ENCODE assay signal across 29 cellular contexts in the genomic region with DNA sequence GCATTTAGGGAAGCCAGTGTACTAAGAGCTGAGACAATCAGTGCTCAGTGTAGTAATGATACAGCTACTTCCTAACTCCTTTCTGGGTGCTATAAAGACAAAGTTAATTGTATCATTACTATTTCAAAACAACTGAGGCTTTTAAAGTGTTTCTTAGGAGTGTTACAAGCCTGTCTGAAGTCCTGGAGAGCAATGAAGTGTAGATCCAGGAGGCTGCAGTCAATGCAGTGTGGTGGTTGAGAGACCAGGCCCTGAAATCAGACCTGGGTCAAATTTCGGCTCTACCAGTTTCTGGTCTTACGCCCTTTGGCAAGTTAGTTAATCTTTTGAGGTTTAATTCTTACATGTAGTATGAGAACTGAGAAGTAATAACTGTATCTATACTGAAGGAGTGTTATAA.
"Had no signal": no experiment of that assay in that cellular context is flagged by ENCODE, and none has a peak within 500 bp of the region (broad histone marks: within the 10 kb centered on the region; RNA-seq: fewer than 3 reads in every experiment).

No MANE protein-coding gene starts in this region.

- H3K4me2 ChIP-seq: hepatocyte had no signal

- H3K9me3 Mint-ChIP-seq: dendritic cell treated with granulocyte-macrophage colony-stimulating factor and Interleukin-4, amounts not matched to agents 40 ng/mL and 50 ng/mL, for 4 days; natural killer cell had no signal

- H2AFZ ChIP-seq: hepatocyte had no signal

- ATAC-seq: foreskin keratinocyte, gastroesophageal sphincter, heart left ventricle, left colon, left ventricle myocardium superior, lower lobe of right lung, natural killer cell, pancreas, right lobe of liver had no signal

- H3K27ac Mint-ChIP-seq: dendritic cell treated with granulocyte-macrophage colony-stimulating factor and Interleukin-4, amounts not matched to agents 40 ng/mL and 50 ng/mL, for 4 days; endodermal cell; memory B cell; natural killer cell had no signal

- H3K4me1 Mint-ChIP-seq: memory B cell, natural killer cell had no signal

- H3K79me2 ChIP-seq: hepatocyte had no signal

- H3K36me3 ChIP-seq: colonic mucosa, esophagus muscularis mucosa, gastroesophageal sphincter, heart left ventricle, lower lobe of right lung, neutrophil, pancreas, right lobe of liver, stomach, thyroid gland, vagina had no signal

- H3K9me3 ChIP-seq: colonic mucosa, gastroesophageal sphincter, lower lobe of right lung, neutrophil, pancreas, right lobe of liver, thyroid gland, vagina had no signal

- H3K27me3 ChIP-seq: colonic mucosa, esophagus muscularis mucosa, foreskin keratinocyte, gastroesophageal sphincter, heart left ventricle, hepatocyte, neutrophil, pancreas, right lobe of liver, thyroid gland, vagina had no signal

- H3K4me1 ChIP-seq: colonic mucosa, esophagus muscularis mucosa, foreskin keratinocyte, gastroesophageal sphincter, heart left ventricle, lower lobe of right lung, right lobe of liver, stomach, thyroid gland, vagina had no signal

- H3K4me3 Mint-ChIP-seq: dendritic cell treated with granulocyte-macrophage colony-stimulating factor and Interleukin-4, amounts not matched to agents 40 ng/mL and 50 ng/mL, for 4 days; endodermal cell; memory B cell; natural killer cell; neural crest cell had no signal

- DNase-seq: colonic mucosa; effector CD8-positive, alpha-beta T cell; endodermal cell; foreskin keratinocyte; heart left ventricle; left colon; left ventricle myocardium superior; lower lobe of right lung; natural killer cell; pancreas; right lobe of liver; small intestine; stimulated activated CD4-positive, alpha-beta T cell treated with anti-CD3 and anti-CD28 coated beads, Interleukin-12 subunit alpha, Interleukin-12 subunit beta, amount 100 ng/mL, for 4 hours; stimulated activated CD4-positive, alpha-beta T cell treated with anti-CD3 and anti-CD28 coated beads, Interleukin-1b, Interleukin-23, amount 100 ng/mL, for 48 hours; stimulated activated CD4-positive, alpha-beta T cell treated with anti-CD3 and anti-CD28 coated beads, Interleukin-4, amount 100 ng/mL, for 1 hour; stimulated activated CD8-positive, alpha-beta memory T cell treated with anti-CD3 and anti-CD28 coated beads, Interleukin-4, amount 100 ng/mL, for 48 hours; stimulated activated naive CD4-positive, alpha-beta T cell treated with Interleukin-2 at 50 U/mL for 16 hours; stomach; thyroid gland; trophoblast cell had no signal

- H3K4me3 ChIP-seq: colonic mucosa, esophagus muscularis mucosa, gastroesophageal sphincter, heart left ventricle, hepatocyte, lower lobe of right lung, pancreas, right lobe of liver, stomach, thyroid gland, vagina had no signal

- H3K27ac ChIP-seq: colonic mucosa, epithelial cell of prostate, esophagus muscularis mucosa, foreskin keratinocyte, gastroesophageal sphincter, heart left ventricle, hepatocyte, lower lobe of right lung, neutrophil, pancreas, right lobe of liver, stomach, thyroid gland, vagina had no signal

- H3K27me3 Mint-ChIP-seq: dendritic cell treated with granulocyte-macrophage colony-stimulating factor and Interleukin-4, amounts not matched to agents 40 ng/mL and 50 ng/mL, for 4 days had no signal

- H3K36me3 Mint-ChIP-seq: memory B cell, natural killer cell had no signal
